34 cellular contexts compared by ENCODE assay signal in the genomic region with DNA sequence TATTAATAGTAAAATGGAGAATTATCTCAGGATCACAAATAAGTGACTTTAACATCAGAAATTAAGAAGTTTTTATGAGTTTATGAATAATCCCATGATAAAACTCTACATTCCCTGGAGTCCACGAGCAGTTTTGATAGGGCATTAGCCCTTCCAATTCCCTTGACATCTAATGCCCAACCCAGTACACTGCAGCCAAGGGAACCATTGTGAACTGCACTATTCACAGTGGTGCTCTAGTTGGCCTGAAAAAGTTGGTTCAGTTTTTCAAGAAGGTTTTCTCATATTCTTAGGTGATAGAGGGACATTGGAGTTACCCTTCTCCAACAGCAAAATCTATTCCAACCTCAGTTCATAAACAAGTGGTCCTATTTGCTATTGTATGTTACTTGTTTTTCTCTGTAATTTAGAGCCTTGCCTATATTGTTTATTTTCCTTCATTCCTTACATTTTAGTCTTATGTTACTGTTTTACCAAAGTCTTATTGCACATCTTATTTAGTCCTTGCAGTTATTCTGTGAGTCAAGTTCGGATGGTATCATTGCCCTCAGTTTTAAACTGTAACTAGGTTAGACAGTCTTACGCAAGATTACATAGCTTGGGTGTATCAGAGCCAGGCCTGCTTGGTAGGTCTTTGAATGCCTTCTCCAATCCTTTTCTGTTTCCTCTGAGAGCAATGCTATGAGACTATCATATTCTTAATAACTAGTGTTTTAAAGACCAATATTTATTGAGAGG. TPM values are rescaled to one million over a fixed set of nuclear protein-coding genes. Genes with fewer than 3 reads are reported as not detected.
DNase-seq lines count a peak whose midpoint lies in the region; ATAC-seq and TF ChIP-seq lines count a peak whose summit lies in the region.
"Had no signal": no experiment of that assay in that cellular context is flagged by ENCODE, and none has a peak within 500 bp of the region (broad histone marks: within the 10 kb centered on the region; RNA-seq: fewer than 3 reads in every experiment).

No MANE protein-coding gene starts in this region.

- H3K14ac ChIP-seq in IMR-90 (replicated peaks; ENCODE audit: low read depth, low read length) (peak overlapping the region; percentile 96), mesenchymal stem cell (ENCODE audit: low read length in 2 of 2) (no peak overlapping the region)

- no TSS peak for BruUV-seq in IMR-90 (replicated peaks; lab: Mats Ljungman, UMichigan)

- DNase-seq in Caki2 (ENCODE audit: low read depth): peak; percentile 47
- peak; percentile 82 for DNase-seq in IMR-90
- DNase-seq in epithelial cell of esophagus (ENCODE audit: low read depth): peak; percentile 30
- peak; percentile 42 for DNase-seq in mesenchymal stem cell
- no peak for DNase-seq in T-helper 9 cell
- no peak for DNase-seq in stimulated activated CD4-positive, alpha-beta T cell treated with anti-CD3 and anti-CD28 coated beads, Interleukin-1b, Interleukin-23, amount 100 ng/mL, for 48 hours
- DNase-seq in NCI-H1436 (lab: John Stamatoyannopoulos, UW): no peak
- DNase-seq: activated CD4-positive, alpha-beta T cell treated with anti-CD3 and anti-CD28 coated beads for 48 hours; activated gamma-delta T cell; activated naive CD8-positive, alpha-beta T cell treated with anti-CD3 and anti-CD28 coated beads, Interleukin-2, amount 10 ng/mL, durations not matched to agents 7 days and 5 days; activated T-cell treated with anti-CD3 and anti-CD28 coated beads, Interleukin-2, amount 50 U/mL, for 1 hour; AML-193; CD4-positive, alpha-beta T cell; dorsolateral prefrontal cortex; foreskin keratinocyte; heart right ventricle; left cardiac atrium; NCI-H1417; NCI-H2081 treated with DMSO at 0.1 percent for 48 hours; NCI-H345; NCI-H82; ovary; spleen; stimulated activated CD4-positive, alpha-beta T cell treated with anti-CD3 and anti-CD28 coated beads, Interleukin-4, amount 100 ng/mL, for 1 hour; substantia nigra; T-helper 2 cell; WERI-Rb-1 had no signal

- H3K36me3 ChIP-seq in IMR-90 (ENCODE audit: control insufficient read depth, insufficient read depth, low read length) (peaks cover 11% of the 10 kb centered on the region), mesenchymal stem cell (ENCODE audit: control insufficient read depth in 1 of 2, insufficient read depth in 2 of 2, low read depth in 1 of 2, low read length in 2 of 2) (peaks cover 14 to 29% of the 10 kb centered on the region in 2 experiments)
- H3K36me3 ChIP-seq: ovary, spleen, WERI-Rb-1 had no signal

- H4K8ac ChIP-seq in IMR-90 (ENCODE audit: low read depth in 2 of 2, low read length in 2 of 2) (peak overlapping the region; percentile 82 to 93), mesenchymal stem cell (ENCODE audit: low read length) (no peak overlapping the region)

- H3K9ac ChIP-seq in IMR-90 (ENCODE audit: low read depth, low read length) (no peak overlapping the region), mesenchymal stem cell (ENCODE audit: low read length) (no peak overlapping the region)

- H3K4me2 ChIP-seq in IMR-90 (ENCODE audit: low read depth, low read length) (peak overlapping the region; percentile 71; the same call in 1 of the 2 replicates), mesenchymal stem cell (ENCODE audit: low read length, poor library complexity, severe bottlenecking) (no peak overlapping the region)

- H2BK20ac ChIP-seq in IMR-90 (ENCODE audit: low read depth, low read length): peak overlapping the region; percentile 95

- no peak for TF ChIP-seq POLR2A in IMR-90 (IDR thresholded peaks at IDR 0.05; ENCODE audit: low read depth, low read length)

- H2BK120ac ChIP-seq in IMR-90 (ENCODE audit: low read depth, low read length): peak overlapping the region; percentile 97
- H2BK120ac ChIP-seq in mesenchymal stem cell (ENCODE audit: low read depth, low read length): no peak overlapping the region

- H4K91ac ChIP-seq in IMR-90 (ENCODE audit: insufficient read depth, low read depth, low read length) (peak overlapping the region; percentile 96), mesenchymal stem cell (ENCODE audit: low read length) (no peak overlapping the region)

- ATAC-seq in IMR-90 (ENCODE audit: low read depth): peak; percentile 88
- ATAC-seq: foreskin keratinocyte; heart right ventricle; left cardiac atrium; stimulated activated effector memory CD8-positive, alpha-beta T cell treated with anti-CD3 and anti-CD28 coated beads, Interleukin-12 subunit alpha, Interleukin-12 subunit beta, amount 100 ng/mL, for 72 hours had no signal

- peak overlapping the region; percentile 80; the same call in 1 of the 2 replicates for H2AK5ac ChIP-seq in IMR-90 (ENCODE audit: low read depth, low read length)
- H2AK5ac ChIP-seq in mesenchymal stem cell (ENCODE audit: low read length, severe bottlenecking): no peak overlapping the region

- H3K4ac ChIP-seq in IMR-90 (ENCODE audit: low read depth, low read length): peak overlapping the region; percentile 98
- H3K4ac ChIP-seq in mesenchymal stem cell (ENCODE audit: low read depth in 1 of 2, low read length in 2 of 2): no peak overlapping the region

- no peaks in the 10 kb centered on the region for H3K9me3 ChIP-seq in IMR-90 (ENCODE audit: control insufficient read depth, insufficient read depth, low read length)
- H3K9me3 ChIP-seq in mesenchymal stem cell (ENCODE audit: control insufficient read depth, low read length): no peaks in the 10 kb centered on the region
- H3K9me3 ChIP-seq: heart right ventricle, ovary, right atrium auricular region, spleen had no signal

- peak overlapping the region; percentile 99 for H4K5ac ChIP-seq in IMR-90 (ENCODE audit: low read depth, low read length)

- CTCF ChIA-PET in IMR-90 (lab: Yijun Ruan, JAX): interaction anchor here (1.9 kb wide), 1 partner anchor 86 kb away, joined by 4 read pairs; no protein-coding TSS in a partner anchor

- WGBS in IMR-90 (ENCODE audit: extremely low coverage in 2 of 2, insufficient read length in 1 of 2), 2 experiments: no CpG with 5 or more reads among the region's 3 CpGs
- WGBS in mesenchymal stem cell: 94% methylated on average over 3 of the region's 3 CpGs

- H3K27ac ChIP-seq in IMR-90 (ENCODE audit: insufficient read depth, low read length) (peak overlapping the region; percentile 98), mesenchymal stem cell (ENCODE audit: low read length, poor library complexity, severe bottlenecking) (peak overlapping the region; percentile 84)
- H3K27ac ChIP-seq: foreskin keratinocyte, heart right ventricle, ovary, right atrium auricular region, spleen, WERI-Rb-1 had no signal

- H3K4me1 ChIP-seq in IMR-90 (ENCODE audit: control insufficient read depth, insufficient read depth, low read length) (peaks cover 7% of the 10 kb centered on the region), mesenchymal stem cell (ENCODE audit: control insufficient read depth, insufficient read depth, low read depth, low read length) (peaks cover 1% of the 10 kb centered on the region)
- H3K4me1 ChIP-seq: foreskin keratinocyte, right atrium auricular region, spleen had no signal

- H2BK15ac ChIP-seq in IMR-90 (ENCODE audit: low read depth, low read length) (peak overlapping the region; percentile 86; the same call in 1 of the 3 replicates), mesenchymal stem cell (ENCODE audit: low read depth, poor library complexity, severe bottlenecking) (no peak overlapping the region)

- intact Hi-C loops in IMR-90 (cut with micrococcal nuclease): loop anchor here (10.0 kb wide), 1 partner anchor 857 kb away; a partner anchor contains a TSS

- no peak overlapping the region for H2BK12ac ChIP-seq in mesenchymal stem cell (ENCODE audit: low read length in 2 of 2)

- H3K23ac ChIP-seq in IMR-90 (ENCODE audit: low read depth, low read length) (peak overlapping the region; percentile 95), mesenchymal stem cell (ENCODE audit: low read length in 2 of 2) (no peak overlapping the region)

- H3K27me3 ChIP-seq in IMR-90 (ENCODE audit: control insufficient read depth, insufficient read depth, low read length) (no peaks in the 10 kb centered on the region), mesenchymal stem cell (ENCODE audit: control insufficient read depth in 1 of 2, insufficient read depth in 1 of 2, low read length in 2 of 2) (no peaks in the 10 kb centered on the region)
- H3K27me3 ChIP-seq: dorsolateral prefrontal cortex, foreskin keratinocyte, heart right ventricle, ovary, right atrium auricular region, spleen had no signal

- TF ChIP-seq RAD21 in IMR-90 (IDR thresholded peaks at IDR 0.05; ENCODE audit: low read length): no peak

- H3K18ac ChIP-seq in IMR-90 (ENCODE audit: low read depth, low read length) (peak overlapping the region; percentile 100), mesenchymal stem cell (ENCODE audit: low read depth in 1 of 2, low read length in 2 of 2) (no peak overlapping the region)

- no peak overlapping the region for H2AFZ ChIP-seq in IMR-90 (replicated peaks; ENCODE audit: low read length, poor library complexity)
- H2AFZ ChIP-seq in mesenchymal stem cell (ENCODE audit: low read depth, low read length): no peak overlapping the region

- dilution Hi-C loops in IMR-90 (cut with HindIII; ENCODE audit: low sequenced_read_pairs, unreplicated experiment): loop anchor here (25.0 kb wide), 1 partner anchor 254 kb away; no protein-coding TSS in a partner anchor

- in situ Hi-C loops in Caki2 (cut with HindIII; ENCODE audit: low pct_unique_long_range_greater_than_20kb, low sequenced_read_pairs): no loop called here
- in situ Hi-C loops in IMR-90 (cut with MboI; ENCODE audit: low sequenced_read_pairs): loop anchor here (10.0 kb wide), 1 partner anchor 137 kb away; no protein-coding TSS in a partner anchor

- H2AK9ac ChIP-seq in IMR-90 (replicated peaks; ENCODE audit: low read depth, low read length, poor library complexity): no peak overlapping the region

- no peak overlapping the region for H3K4me3 ChIP-seq in IMR-90 (ENCODE audit: insufficient read depth, low read depth, low read length)
- H3K4me3 ChIP-seq in epithelial cell of esophagus (ENCODE audit: low read length): no peak overlapping the region
- no peak overlapping the region for H3K4me3 ChIP-seq in mesenchymal stem cell (ENCODE audit: insufficient read depth in 1 of 2, low read depth in 1 of 2, low read length in 2 of 2)
- H3K4me3 ChIP-seq: dorsolateral prefrontal cortex, heart right ventricle, ovary, right atrium auricular region, spleen had no signal

- no peaks in the 10 kb centered on the region for H4K20me1 ChIP-seq in IMR-90 (ENCODE audit: insufficient read depth, low read length)

- peaks cover 7% of the 10 kb centered on the region for H3K9me1 ChIP-seq in IMR-90 (ENCODE audit: insufficient read depth, low read length)

- peak overlapping the region; percentile 91 for H3K56ac ChIP-seq in IMR-90 (ENCODE audit: extremely low read depth, insufficient read depth, low read length)

- H2BK5ac ChIP-seq in IMR-90 (ENCODE audit: low read depth, low read length, poor library complexity, severe bottlenecking) (peak overlapping the region; percentile 99), mesenchymal stem cell (ENCODE audit: low read depth, low read length, poor library complexity, severe bottlenecking) (no peak overlapping the region)

- TF ChIP-seq CTCF in IMR-90 (conservative IDR thresholded peaks at IDR 0.05; ENCODE audit: low read depth, low read length): no peak
- TF ChIP-seq CTCF in epithelial cell of esophagus (IDR thresholded peaks at IDR 0.05; ENCODE audit: insufficient read depth, low read depth, low read length, missing control alignments): no peak

- H3K79me1 ChIP-seq in IMR-90 (ENCODE audit: low read depth in 1 of 2, low read length in 2 of 2) (peaks cover 3 to 13% of the 10 kb centered on the region in 2 experiments; a peak in 2 of 4 replicates), mesenchymal stem cell (replicated peaks; ENCODE audit: low read length, poor library complexity, severe bottlenecking) (peaks cover 33% of the 10 kb centered on the region)

- POLR2A ChIA-PET in IMR-90 (lab: Charles Lee; ENCODE audit: unreplicated experiment): no interaction called here

RNA-seq across cellular contexts. Expression of a gene that starts 57.9 kb away (rescaled TPM):
- total RNA-seq in Caki2 (2014; rRNA removed; shearing (Covaris generic); ENCODE audit: low replicate concordance): 0.10 and 0.78 TPM in 2 replicates
- total RNA-seq in IMR-90 (2012; rRNA removed): not detected in 2 replicates
- not detected in 2 replicates for polyA plus RNA-seq in IMR-90 (2012; rRNA removed)
- polyA plus RNA-seq in IMR-90 (2012; cell fraction: cytosol; rRNA removed): not detected in 2 replicates
- polyA plus RNA-seq in IMR-90 (2012; cell fraction: nucleus; rRNA removed; ENCODE audit: low replicate concordance): not detected in 2 replicates
- polyA plus RNA-seq in mesenchymal stem cell (2013, experiment 1 of 2): not detected
- not detected for polyA plus RNA-seq in mesenchymal stem cell (2013, experiment 2 of 2)
- total RNA-seq: activated CD8-positive, alpha-beta memory T cell treated with anti-CD3 and anti-CD28 coated beads for 36 hours; activated naive CD8-positive, alpha-beta T cell treated with anti-CD3 and anti-CD28 coated beads, Interleukin-2, amount 10 ng/mL, durations not matched to agents 7 days and 5 days; CD4-positive, alpha-beta T cell; foreskin keratinocyte; H1; left cardiac atrium; lung microvascular endothelial cell; right atrium auricular region had no signal
- polyA plus RNA-seq: foreskin keratinocyte, H1, heart right ventricle, IgD-negative memory B cell, neural cell had no signal

Comparison
In these comparisons a context has a peak if more than half of its experiments do, and no peak if none do; other contexts are left out.
1. DNase-seq: peak in Caki2 (single experiment), IMR-90 (single experiment), epithelial cell of esophagus (single experiment) and mesenchymal stem cell (single experiment); none in T-helper 9 cell (single experiment), stimulated activated CD4-positive, alpha-beta T cell treated with anti-CD3 and anti-CD28 coated beads, Interleukin-1b, Interleukin-23, amount 100 ng/mL, for 48 hours (single experiment) and NCI-H1436 (single experiment).